14 cellular contexts compared by ENCODE assay signal in the genomic region with DNA sequence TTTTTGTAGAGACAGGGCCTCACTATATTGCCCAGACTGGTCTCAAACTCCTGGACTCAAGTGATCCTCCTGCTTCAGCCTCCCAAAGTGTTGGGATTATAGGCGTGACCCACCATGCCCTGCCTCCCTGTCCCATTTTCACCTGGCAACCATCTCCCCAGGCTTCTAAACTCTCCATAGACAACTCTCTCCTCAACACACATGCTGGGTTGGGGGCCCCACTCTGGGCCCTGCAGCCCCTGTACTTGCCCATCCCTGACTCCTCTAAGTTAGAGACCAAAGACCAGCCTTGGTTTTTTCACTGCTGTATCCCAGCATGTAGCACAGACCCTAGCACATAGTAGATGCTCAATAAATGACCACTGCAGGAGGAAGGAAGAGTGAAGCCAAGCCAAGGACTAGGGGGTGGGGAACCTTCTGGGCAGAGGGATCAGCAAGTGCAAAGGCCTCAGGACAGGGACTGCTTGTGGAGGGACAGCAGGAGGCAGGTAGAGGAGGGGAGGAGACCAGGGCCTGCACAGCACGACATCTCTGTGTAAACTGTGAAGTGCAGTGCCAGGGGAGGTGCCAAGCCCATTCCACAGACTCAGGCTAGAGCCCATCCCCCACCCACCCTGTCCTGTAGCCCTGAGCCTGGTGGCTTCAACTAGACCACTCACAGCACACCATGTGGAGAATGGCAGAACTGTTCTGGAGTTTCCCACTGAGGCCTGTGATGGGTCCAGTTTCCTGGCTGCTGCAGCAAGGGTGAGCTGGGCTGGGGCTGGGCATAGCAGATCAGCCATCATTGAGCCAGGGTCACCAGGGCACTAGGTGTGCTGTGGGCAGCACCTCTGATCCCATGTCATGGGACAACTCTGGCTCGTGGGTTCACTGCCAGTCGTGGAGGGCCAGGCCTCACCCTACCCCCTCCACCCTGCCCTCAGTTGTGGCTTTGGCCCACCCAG. TPM values are rescaled to one million over a fixed set of nuclear protein-coding genes. Genes with fewer than 3 reads are reported as not detected.
DNase-seq lines count a peak whose midpoint lies in the region; ATAC-seq and TF ChIP-seq lines count a peak whose summit lies in the region.
"Had no signal": no experiment of that assay in that cellular context is flagged by ENCODE, and none has a peak within 500 bp of the region (broad histone marks: within the 10 kb centered on the region; RNA-seq: fewer than 3 reads in every experiment).

No MANE protein-coding gene starts in this region.

- H3K9me3 ChIP-seq in esophagus squamous epithelium (no peaks in the 10 kb centered on the region), heart right ventricle (no peaks in the 10 kb centered on the region)

- TF ChIP-seq POLR2A in esophagus squamous epithelium (IDR thresholded peaks at IDR 0.05), result no peak

- H3K36me3 ChIP-seq in esophagus squamous epithelium (no peaks in the 10 kb centered on the region), heart right ventricle (no peaks in the 10 kb centered on the region)

- 75 to 77% methylated on average over 2 of the region's 4 CpGs for WGBS in esophagus squamous epithelium, 2 donors
- WGBS in heart right ventricle, 2 donors, result 85 to 87% methylated on average over 4 of the region's 4 CpGs

- peak; percentile 24; the same call in 2 of the 3 replicates for ATAC-seq in SK-N-SH treated with all-trans-retinoic acid at 6 μM for 48 hours
- ATAC-seq in GM21381 (IDR thresholded peaks at IDR 0.05; ENCODE audit: unreplicated experiment), result no peak
- no peak for ATAC-seq in heart right ventricle

- H3K4me1 ChIP-seq in esophagus squamous epithelium (peaks cover 19 to 44% (median 28%) of the 10 kb centered on the region in 3 donors), heart right ventricle (peaks cover 0 to 22% (median 9%) of the 10 kb centered on the region in 9 donors)

- H3K27me3 ChIP-seq in esophagus squamous epithelium (peaks cover 0 to 19% (median 0%) of the 10 kb centered on the region in 4 donors), heart right ventricle (peaks cover 0 to 22% (median 0%) of the 10 kb centered on the region in 7 donors)

- H3K4me3 ChIP-seq in GM12875 (ENCODE audit: low read depth, low read length), result no peak overlapping the region
- H3K4me3 ChIP-seq in esophagus squamous epithelium, result no peak overlapping the region
- H3K4me3 ChIP-seq in heart right ventricle, result no peak overlapping the region

- in situ Hi-C loops in ACHN (cut with HindIII; ENCODE audit: low pct_ligation_motif_present, low pct_unique_long_range_greater_than_20kb, low sequenced_read_pairs), result no loop called here

- TF ChIP-seq CTCF in GM12875 (IDR thresholded peaks at IDR 0.05; ENCODE audit: borderline replicate concordance, insufficient read depth, low read depth, low read length), result peak; percentile 51; the same call in 1 of the 2 replicates
- TF ChIP-seq CTCF in esophagus squamous epithelium (IDR thresholded peaks at IDR 0.05), result no peak
- TF ChIP-seq CTCF in heart right ventricle (IDR thresholded peaks at IDR 0.05), result no peak

- H3K27ac ChIP-seq in esophagus squamous epithelium, result no peak overlapping the region
- H3K27ac ChIP-seq in heart right ventricle, result no peak overlapping the region

- intact Hi-C loops in esophagus squamous epithelium (cut with DNase I) (no loop called here), heart right ventricle (cut with DNase I) (no loop called here)

- DNase-seq in ACHN, result peak; percentile 19
- DNase-seq in lung microvascular endothelial cell (ENCODE audit: low read depth in 2 of 2), result peak; percentile 28 to 45
- no peak for DNase-seq in esophagus squamous epithelium (lab: John Stamatoyannopoulos, UW)
- no peak for DNase-seq in medulla oblongata (ENCODE audit: extremely low spot score)
- DNase-seq in heart right ventricle, result no peak
- DNase-seq: activated CD4-positive, alpha-beta T cell treated with anti-CD3 and anti-CD28 coated beads, Interleukin-2, amount 50 U/mL, for 4 hours; activated naive CD4-positive, alpha-beta T cell treated with anti-CD3 and anti-CD28 coated beads for 36 hours; CD4-positive, CD25-positive, alpha-beta regulatory T cell; KBM-7; NCI-H1694 treated with DMSO at 0.1 percent for 48 hours; NK-92 treated with Interleukin-12 subunit alpha and Interleukin-12 subunit beta, amount 100 ng/mL, for 24 hours had no signal

TF ChIP-seq in SK-N-SH treated with all-trans-retinoic acid at 6 μM for 48 hours, 23 proteins besides CTCF, POLR2A, EP300 and RAD21:
- TF ChIP-seq GLIS3 (CRISPR knock-in tag; IDR thresholded peaks at IDR 0.05), result no peak
- no peak for TF ChIP-seq ARNTL (CRISPR knock-in tag; IDR thresholded peaks at IDR 0.05; ENCODE audit: borderline replicate concordance, low read depth)
- TF ChIP-seq ESRRG (CRISPR knock-in tag; IDR thresholded peaks at IDR 0.05), result no peak
- TF ChIP-seq TOX (CRISPR knock-in tag; IDR thresholded peaks at IDR 0.05; ENCODE audit: borderline replicate concordance), result no peak
- TF ChIP-seq ZFP3 (CRISPR knock-in tag; IDR thresholded peaks at IDR 0.05), result no peak
- TF ChIP-seq PATZ1 (CRISPR knock-in tag; IDR thresholded peaks at IDR 0.05; ENCODE audit: borderline replicate concordance), result no peak

RNA-seq across cellular contexts. Expression of gene SRC, which starts 3.4 kb away (rescaled TPM):
- total RNA-seq in lung microvascular endothelial cell, result 1.4 and 4.1 TPM in 2 replicates
- total RNA-seq in esophagus squamous epithelium, result 10 to 100 TPM; 32.4 to 46.5 (median 39.0) TPM
- total RNA-seq in heart right ventricle, result 10 to 100 TPM in 1 of 10 donors, 1 to 10 TPM in 9; 1.9 to 10.8 (median 3.6) TPM
- 1 to 10 TPM; 4.7 to 5.2 TPM for polyA plus RNA-seq in heart right ventricle

RNA-seq across cellular contexts. Expression of gene MANBAL, which starts 53.0 kb away (rescaled TPM):
- total RNA-seq in lung microvascular endothelial cell (10.1 and 10.5 TPM in 2 replicates), esophagus squamous epithelium (10 to 100 TPM; 19.6 to 30.9 (median 27.3) TPM), heart right ventricle (10 to 100 TPM; 17.8 to 24.9 (median 20.4) TPM)
- 10 to 100 TPM; 18.4 to 52.3 TPM for polyA plus RNA-seq in heart right ventricle

Comparison
In these comparisons a context has a peak if more than half of its experiments do, and no peak if none do; other contexts are left out.
1. DNase-seq: peak in ACHN (single experiment) and lung microvascular endothelial cell (2 of 2); none in esophagus squamous epithelium (single experiment), medulla oblongata (single experiment) and heart right ventricle (0 of 2).